Comparison of ENCODE assay signal across 8 cellular contexts in genomic region chr18:3060667-3061580, GRCh38. TPM values are rescaled to one million over a fixed set of nuclear protein-coding genes. Genes with fewer than 3 reads are reported as not detected.
DNase-seq lines count a peak whose midpoint lies in the region; ATAC-seq and TF ChIP-seq lines count a peak whose summit lies in the region.

No MANE protein-coding gene starts in this region.

- no peak for TF ChIP-seq CTCF in activated B cell treated with CpG ODN at 0.5 μM for 24 hours (IDR thresholded peaks at IDR 0.05)

- H3K9me3 ChIP-seq in esophagus (ENCODE audit: control insufficient read depth in 2 of 2, insufficient read depth in 1 of 2, low read depth in 1 of 2, low read length in 1 of 2) = no peaks in the 10 kb centered on the region

- CTCF ChIA-PET in activated B cell treated with CpG ODN at 0.5 μM for 24 hours (lab: Charles Lee) = interaction anchor here (1.0 to 4.4 kb wide), 8 partner anchors 15 to 185 kb away, joined by 3 to 71 read pairs (median 11); partner anchors contain the start of gene MYL12A

- no peaks in the 10 kb centered on the region for H3K36me3 ChIP-seq in esophagus (ENCODE audit: control insufficient read depth in 2 of 2, insufficient read depth in 2 of 2, low read length in 1 of 2)

- peak overlapping the region; percentile 50 for H3K4me3 Mint-ChIP-seq in activated B cell treated with CpG ODN at 0.5 μM for 24 hours

- H3K27me3 ChIP-seq in esophagus (ENCODE audit: control insufficient read depth in 1 of 2, insufficient read depth in 2 of 2, low read length in 2 of 2) = no peaks in the 10 kb centered on the region

- no peaks in the 10 kb centered on the region for H3K4me1 ChIP-seq in esophagus (ENCODE audit: control insufficient read depth in 2 of 2, insufficient read depth in 2 of 2, low read length in 1 of 2)

- POLR2A ChIA-PET in activated B cell treated with CpG ODN at 0.5 μM for 24 hours (lab: Charles Lee) = interaction anchor here (0.6 kb wide), 1 partner anchor 155 kb away, joined by 9 read pairs; no protein-coding TSS in a partner anchor

- no peaks in the 10 kb centered on the region for H3K27me3 Mint-ChIP-seq in activated B cell treated with CpG ODN at 0.5 μM for 24 hours

- peak overlapping the region; percentile 63 for H3K27ac Mint-ChIP-seq in activated B cell treated with CpG ODN at 0.5 μM for 24 hours

- DNase-seq in activated B cell treated with CpG ODN at 0.5 μM for 24 hours = no peak
- peak in 2 of 3 experiments; percentile 19 to 20 for DNase-seq in stimulated activated CD4-positive, alpha-beta T cell treated with anti-CD3 and anti-CD28 coated beads, TNF-alpha, amount 100 ng/mL, for 4 hours (ENCODE audit: low read depth in 3 of 3)
- DNase-seq in NOMO-1 treated with DMSO at 0.1 percent for 48 hours (lab: John Stamatoyannopoulos, UW; ENCODE audit: unreplicated experiment) = no peak
- no peak for DNase-seq in DMS114 treated with DMSO at 0.1 percent for 48 hours (lab: John Stamatoyannopoulos, UW; ENCODE audit: unreplicated experiment)
- no peak for DNase-seq in NCI-H2227 treated with DMSO at 0.1 percent for 48 hours (lab: John Stamatoyannopoulos, UW)

- no peaks in the 10 kb centered on the region for H3K9me3 Mint-ChIP-seq in activated B cell treated with CpG ODN at 0.5 μM for 24 hours

- peak overlapping the region; percentile 12 to 47 for H3K27ac ChIP-seq in esophagus (ENCODE audit: low read depth in 2 of 2, low read length in 1 of 2)

- intact Hi-C loops in activated B cell treated with CpG ODN at 0.5 μM for 24 hours (cut with micrococcal nuclease) = no loop called here

- H3K36me3 Mint-ChIP-seq in activated B cell treated with CpG ODN at 0.5 μM for 24 hours (ENCODE audit: low read depth) = no peaks in the 10 kb centered on the region

- ATAC-seq in GM19395 (IDR thresholded peaks at IDR 0.05; ENCODE audit: unreplicated experiment) = peak; percentile 72
- no peak for ATAC-seq in activated B cell treated with CpG ODN at 0.5 μM for 24 hours (ENCODE audit: low read depth)
- ATAC-seq in HG03439 (IDR thresholded peaks at IDR 0.05; ENCODE audit: unreplicated experiment) = no peak

- H3K4me1 Mint-ChIP-seq in activated B cell treated with CpG ODN at 0.5 μM for 24 hours = peaks cover 43% of the 10 kb centered on the region

- 69 to 75% methylated on average over 15 of the region's 15 CpGs for WGBS in esophagus, 2 donors

- no peak overlapping the region for H3K4me3 ChIP-seq in esophagus (ENCODE audit: low read depth in 1 of 2, low read length in 2 of 2)

RNA-seq across cellular contexts. Expression of gene LPIN2, which starts 48.0 kb away (rescaled TPM):
- total RNA-seq in activated B cell treated with CpG ODN at 0.5 μM for 24 hours = 21.8 and 24.4 TPM in 2 replicates
- 10 to 100 TPM in 1 of 2 donors, 1 to 10 TPM in 1; 6.2 to 10.9 TPM for polyA plus RNA-seq in esophagus

Comparison
In these comparisons a context has a peak if more than half of its experiments do, and no peak if none do; other contexts are left out.
1. DNase-seq: peak in stimulated activated CD4-positive, alpha-beta T cell treated with anti-CD3 and anti-CD28 coated beads, TNF-alpha, amount 100 ng/mL, for 4 hours (2 of 3); none in activated B cell treated with CpG ODN at 0.5 μM for 24 hours (single experiment), NOMO-1 treated with DMSO at 0.1 percent for 48 hours (single experiment), DMS114 treated with DMSO at 0.1 percent for 48 hours (single experiment) and NCI-H2227 treated with DMSO at 0.1 percent for 48 hours (single experiment).